ENCODE assay signal across 8 cellular contexts in the genomic region with DNA sequence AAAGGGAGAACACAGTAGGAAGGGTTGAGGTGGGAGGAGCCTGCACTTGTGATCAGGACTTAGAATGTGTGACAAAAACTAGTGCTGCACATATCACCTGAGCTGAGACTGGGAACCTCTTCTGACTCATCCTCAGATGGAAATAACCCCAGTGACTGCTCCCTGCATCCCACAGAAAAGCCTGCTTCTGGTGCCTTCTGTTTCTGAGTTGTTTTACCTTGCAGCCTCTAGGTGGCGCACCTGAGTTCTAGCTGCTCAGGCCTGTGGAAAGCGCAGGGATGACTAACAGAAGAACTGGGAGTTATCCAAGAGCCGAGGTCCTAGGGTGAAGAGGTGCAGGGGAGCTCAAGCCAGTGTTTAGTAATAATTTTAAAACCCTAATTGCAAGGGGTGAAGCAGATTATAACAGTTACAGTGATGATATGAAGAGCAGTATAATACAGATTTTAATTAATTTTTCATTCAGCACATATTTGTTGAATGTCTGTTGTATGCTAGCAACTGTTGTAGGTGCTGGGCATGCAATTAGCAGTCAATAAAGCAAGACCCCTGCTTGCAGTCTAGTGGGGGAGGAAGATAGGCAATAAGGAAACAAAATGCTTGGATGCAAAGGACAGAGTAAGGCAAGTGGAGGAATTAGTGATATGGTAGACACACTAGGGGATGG.
DNase-seq lines count a peak whose midpoint lies in the region; ATAC-seq, FAIRE-seq and TF ChIP-seq lines count a peak whose summit lies in the region.

No MANE protein-coding gene starts in this region.

- intact Hi-C loops in Right ventricle myocardium inferior (cut with DNase I) (loop anchor here (5.0 to 10.0 kb wide), 4 partner anchors 170 to 1698 kb away; no protein-coding TSS in a partner anchor), cardiac septum (cut with DNase I) (loop anchor here (5.0 to 10.0 kb wide), 3 partner anchors 163 to 1700 kb away; no protein-coding TSS in a partner anchor), kidney (cut with DNase I) (no loop called here)

- no peak overlapping the region for H3K27ac ChIP-seq in kidney (ENCODE audit: low read depth in 2 of 2, low read length in 2 of 2)

- peak; percentile 67 for ATAC-seq in Right ventricle myocardium inferior
- no peak for ATAC-seq in HG03469 (IDR thresholded peaks at IDR 0.05; ENCODE audit: unreplicated experiment)

- H3K4me1 ChIP-seq in kidney (ENCODE audit: control insufficient read depth in 1 of 2, insufficient read depth in 1 of 2, low read depth in 1 of 2, low read length in 2 of 2): peaks cover 0 to 2% of the 10 kb centered on the region in 2 donors

- H3K27me3 ChIP-seq in bronchial epithelial cell (ENCODE audit: control insufficient read depth, insufficient read depth, low read length): no peaks in the 10 kb centered on the region

- H3K4me3 ChIP-seq in bronchial epithelial cell (ENCODE audit: low read depth, low read length) (no peak overlapping the region), kidney (ENCODE audit: low read length in 2 of 2) (no peak overlapping the region)

- no peaks in the 10 kb centered on the region for H3K36me3 ChIP-seq in bronchial epithelial cell (ENCODE audit: control insufficient read depth, insufficient read depth, low read length)
- no peaks in the 10 kb centered on the region for H3K36me3 ChIP-seq in kidney (ENCODE audit: control insufficient read depth in 1 of 2, insufficient read depth in 2 of 2, low read length in 2 of 2)

- no peaks in the 10 kb centered on the region for H3K9me3 ChIP-seq in kidney (ENCODE audit: control insufficient read depth in 1 of 2, low read length in 2 of 2)

- TF ChIP-seq CTCF in bronchial epithelial cell (IDR thresholded peaks at IDR 0.05; ENCODE audit: insufficient read depth, low read length, severe bottlenecking) (peak; percentile 85), kidney (IDR thresholded peaks at IDR 0.05; ENCODE audit: borderline replicate concordance, extremely low read depth, insufficient read depth) (peak; percentile 79)

- FAIRE-seq in bronchial epithelial cell (lab: Jason Lieb, UNC) (peak; percentile 86), kidney (lab: Jason Lieb, UNC) (no peak)

- no peak overlapping the region for H3K9ac ChIP-seq in kidney (ENCODE audit: low read length in 2 of 2)

- DNase-seq in Right ventricle myocardium inferior (ENCODE audit: missing footprints) (no peak), cardiac septum (ENCODE audit: low spot score) (no peak), NCI-H1092 treated with DMSO at 0.1 percent for 48 hours (lab: John Stamatoyannopoulos, UW) (peak; percentile 80), SW 1271 (lab: John Stamatoyannopoulos, UW) (peak; percentile 75 to 95), bronchial epithelial cell (ENCODE audit: low read depth) (peak; percentile 80), kidney (peak; percentile 76)
- DNase-seq in stimulated activated CD4-positive, alpha-beta T cell treated with anti-CD3 and anti-CD28 coated beads, Interleukin-2, amount 100 ng/mL, for 48 hours: peak; percentile 50 to 51

Comparison
In these comparisons a context has a peak if more than half of its experiments do, and no peak if none do; other contexts are left out.
1. DNase-seq: peak in NCI-H1092 treated with DMSO at 0.1 percent for 48 hours (single experiment), SW 1271 (2 of 2), bronchial epithelial cell (single experiment), kidney (single experiment) and stimulated activated CD4-positive, alpha-beta T cell treated with anti-CD3 and anti-CD28 coated beads, Interleukin-2, amount 100 ng/mL, for 48 hours (2 of 2); none in Right ventricle myocardium inferior (single experiment) and cardiac septum (single experiment).